In genomic region chr16:72332926-72333325, GRCh38 we compare ENCODE assay signal across 23 cellular contexts.
"Had no signal": no experiment of that assay in that cellular context is flagged by ENCODE, and none has a peak within 500 bp of the region (broad histone marks: within the 10 kb centered on the region; RNA-seq: fewer than 3 reads in every experiment).

No MANE protein-coding gene starts in this region.

- H3K4me3 ChIP-seq: MG63 had no signal

- DNase-seq: Karpas-422, KG1, MG63, NCI-H1092, NCI-H1105 treated with DMSO at 0.1 percent for 48 hours, NCI-H1417 treated with DMSO at 0.1 percent for 48 hours, NCI-H146, NCI-H1694 treated with DMSO at 0.1 percent for 48 hours, NCI-H1930, NCI-H2081 treated with DMSO at 0.1 percent for 48 hours, NCI-H2171, NCI-H226, NCI-H446, NCI-H510A, NCI-H524 treated with DMSO at 0.1 percent for 48 hours, NCI-H69, NCI-H774, PC-3, SHP77, SK-N-SH, SW 1271 had no signal

- H3K27ac ChIP-seq: RWPE1 had no signal

- H3K27me3 ChIP-seq: MG63 had no signal

- ATAC-seq: Panc1, PC-3 had no signal

- H3K9ac ChIP-seq: SK-N-SH had no signal

- H3K36me3 ChIP-seq: MG63 had no signal

- H3K9me2 ChIP-seq: SK-N-SH had no signal

- H3K4me2 ChIP-seq: SK-N-SH had no signal

- H3K9me3 ChIP-seq: MG63, SK-N-SH had no signal
